Comparison of ENCODE assay signal across 33 cellular contexts in the genomic region with DNA sequence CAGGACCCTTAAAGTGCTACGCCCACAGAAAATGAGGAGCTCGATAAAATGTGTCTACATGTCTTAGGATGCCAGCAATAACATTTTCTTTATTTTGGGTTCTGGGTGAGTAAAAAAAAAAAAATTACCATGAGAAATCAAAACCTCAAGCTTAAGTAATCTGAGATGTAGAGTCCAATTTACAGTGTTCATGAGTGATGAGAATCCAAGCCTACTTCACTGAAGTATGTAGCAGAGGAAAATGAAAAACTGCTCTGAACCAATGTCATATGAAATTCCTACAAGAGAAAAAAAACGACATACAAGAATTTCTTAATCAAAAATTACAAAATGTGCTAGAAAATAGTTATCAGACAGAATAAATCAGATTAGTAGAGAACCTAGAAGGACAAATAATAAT.
"Had no signal": no experiment of that assay in that cellular context is flagged by ENCODE, and none has a peak within 500 bp of the region (broad histone marks: within the 10 kb centered on the region; RNA-seq: fewer than 3 reads in every experiment).

No MANE protein-coding gene starts in this region.

- H3K9me3 ChIP-seq: adrenal gland, ascending aorta, body of pancreas, breast epithelium had no signal

- ATAC-seq: activated CD8-positive, alpha-beta T cell treated with anti-CD3 and anti-CD28 coated beads for 36 hours; activated naive CD4-positive, alpha-beta T cell treated with anti-CD3 and anti-CD28 coated beads, Interleukin-2, amount 50 U/mL, for 72 hours; activated T-cell treated with anti-CD3 and anti-CD28 coated beads, Interleukin-2, amount 50 U/mL, for 4 hours; activated T-cell treated with anti-CD3 and anti-CD28 coated beads, Interleukin-2, amount 50 U/mL, for 72 hours; activated T-helper 17 cell treated with anti-CD3 and anti-CD28 coated beads, Interleukin-2, amount 50 U/mL, for 72 hours; body of pancreas had no signal

- DNase-seq: activated B cell treated with CpG ODN at 0.5 μM for 24 hours; activated CD4-positive, alpha-beta memory T cell treated with anti-CD3 and anti-CD28 coated beads for 36 hours; activated CD4-positive, alpha-beta T cell treated with anti-CD3 and anti-CD28 coated beads for 4 hours; activated CD4-positive, alpha-beta T cell treated with anti-CD3 and anti-CD28 coated beads, Interleukin-2, amount 10 ng/mL, durations not matched to agents 24 days and 14 days; activated CD4-positive, alpha-beta T cell treated with anti-CD3 and anti-CD28 coated beads, Interleukin-2, amount 50 U/mL, for 1 hour; activated CD4-positive, alpha-beta T cell treated with anti-CD3 and anti-CD28 coated beads, Interleukin-2, amount 50 U/mL, for 4 hours; activated CD4-positive, CD25-positive, alpha-beta regulatory T cell treated with anti-CD3 and anti-CD28 coated beads, Interleukin-2, amount 50 U/mL, for 72 hours; activated CD8-positive, alpha-beta memory T cell treated with anti-CD3 and anti-CD28 coated beads, Interleukin-2, amount 50 U/mL, for 4 hours; activated CD8-positive, alpha-beta T cell treated with anti-CD3 and anti-CD28 coated beads for 36 hours; activated effector memory CD4-positive, alpha-beta T cell treated with anti-CD3 and anti-CD28 coated beads, Interleukin-2, amount 50 U/mL, for 16 hours; activated gamma-delta T cell treated with Interleukin-2 at 50 U/mL for 16 hours; activated naive CD4-positive, alpha-beta T cell; activated naive CD4-positive, alpha-beta T cell treated with anti-CD3 and anti-CD28 coated beads for 36 hours; activated naive CD4-positive, alpha-beta T cell treated with anti-CD3 and anti-CD28 coated beads, Interleukin-2, amount 50 U/mL, for 16 hours; activated naive CD8-positive, alpha-beta T cell treated with anti-CD3 and anti-CD28 coated beads for 36 hours; activated T-cell treated with anti-CD3 and anti-CD28 coated beads for 4 hours; activated T-cell treated with anti-CD3 and anti-CD28 coated beads, Interleukin-2, amount 50 U/mL, for 1 hour; activated T-cell treated with anti-CD3 and anti-CD28 coated beads, Interleukin-2, amount 50 U/mL, for 4 hours; activated T-cell treated with anti-CD3 and anti-CD28 coated beads, Interleukin-2, amount 50 U/mL, for 72 hours; adrenal gland; amygdala; anterior cingulate cortex; body of pancreas; brain microvascular endothelial cell; central memory CD4-positive, alpha-beta T cell; T-helper 1 cell; T-helper 2 cell; T-helper 9 cell had no signal

- H3K27me3 ChIP-seq: ascending aorta, body of pancreas, brain microvascular endothelial cell, breast epithelium had no signal

- H3K27ac ChIP-seq: adrenal gland, ascending aorta, body of pancreas, brain microvascular endothelial cell, breast epithelium, VCaP had no signal

- H3K4me3 ChIP-seq: adrenal gland, ascending aorta, body of pancreas, breast epithelium had no signal

- H3K36me3 ChIP-seq: adrenal gland, ascending aorta, brain microvascular endothelial cell, breast epithelium had no signal

- H3K4me1 ChIP-seq: ascending aorta, breast epithelium had no signal
